In genomic region chr3:146148468-146148931, GRCh38 we compare ENCODE assay signal across 12 cellular contexts. TPM values are rescaled to one million over a fixed set of nuclear protein-coding genes. Genes with fewer than 3 reads are reported as not detected.
DNase-seq lines count a peak whose midpoint lies in the region; ATAC-seq, FAIRE-seq and TF ChIP-seq lines count a peak whose summit lies in the region.
"Had no signal": no experiment of that assay in that cellular context is flagged by ENCODE, and none has a peak within 500 bp of the region (broad histone marks: within the 10 kb centered on the region; RNA-seq: fewer than 3 reads in every experiment).

No MANE protein-coding gene starts in this region.

- no peaks in the 10 kb centered on the region for H3K23me2 ChIP-seq in H1 (ENCODE audit: low read depth, low read length)

- H3K18ac ChIP-seq in H1 (ENCODE audit: extremely low read depth, low read length) = no peak overlapping the region

- 59% methylated on average over 1 of the region's 1 CpG; no CpG with 5 or more reads in 1 of the 2 experiments for WGBS in H1 (ENCODE audit: extremely low coverage in 1 of 2, insufficient coverage in 1 of 2, insufficient read length in 1 of 2, insufficient replicate concordance in 2 of 2, low coverage in 1 of 2, low lambda C conversion rate in 2 of 2, missing lambda C conversion rate in 1 of 2), 2 experiments

- H3K27me3 ChIP-seq in BJ (ENCODE audit: control insufficient read depth, insufficient read depth, low read length) (no peaks in the 10 kb centered on the region), MM.1S (replicated peaks; ENCODE audit: insufficient read depth, low read length) (no peaks in the 10 kb centered on the region), H1 (replicated peaks in 1 of 4; ENCODE audit: control insufficient read depth in 3 of 4, extremely low read depth in 1 of 4, insufficient read depth in 3 of 4, low read length in 3 of 4) (no peaks in the 10 kb centered on the region)

- H3K9ac ChIP-seq in MM.1S (ENCODE audit: low read length) = no peak overlapping the region
- no peak overlapping the region for H3K9ac ChIP-seq in H1 (replicated peaks in 1 of 4; ENCODE audit: extremely low read depth in 1 of 4, low read depth in 3 of 4, low read length in 3 of 4)

- no peak overlapping the region for H2BK20ac ChIP-seq in H1 (ENCODE audit: low read length)

- H3K9me2 ChIP-seq in MM.1S (replicated peaks; ENCODE audit: insufficient read depth, low read length) = no peaks in the 10 kb centered on the region

- H2BK15ac ChIP-seq in H1 (ENCODE audit: low read length) = no peak overlapping the region

- H2BK5ac ChIP-seq in H1 (ENCODE audit: low read depth, low read length) = no peak overlapping the region

- no peak overlapping the region for H3K4ac ChIP-seq in H1 (replicated peaks; ENCODE audit: insufficient read length, low read depth, low read length)

- H3K4me3 Mint-ChIP-seq in nephron = no peak overlapping the region
- H3K4me3 Mint-ChIP-seq in glutamatergic neuron (ENCODE audit: unreplicated experiment) = no peak overlapping the region

- no peak overlapping the region for H3K23ac ChIP-seq in H1 (ENCODE audit: insufficient read length)

- H3K4me1 Mint-ChIP-seq in nephron = peaks cover 61% of the 10 kb centered on the region
- H3K4me1 Mint-ChIP-seq in glutamatergic neuron (ENCODE audit: low read depth, unreplicated experiment) = peaks cover 40% of the 10 kb centered on the region

- POLR2A ChIA-PET in BJ (lab: Charles Lee) = no interaction called here
- POLR2A ChIA-PET in H1 (lab: Charles Lee; ENCODE audit: partially characterized antibody) = no interaction called here

- H3F3A ChIP-seq in MM.1S (ENCODE audit: insufficient read depth, low read length) = no peaks in the 10 kb centered on the region

- DNase-seq in BJ (ENCODE audit: low read depth) = no peak
- no peak for DNase-seq in MM.1S
- DNase-seq in H1 (ENCODE audit: low read depth in 1 of 2, low spot score in 2 of 2) = no peak
- no peak for DNase-seq in hippocampal formation (lab: John Stamatoyannopoulos, UW)
- DNase-seq in glutamatergic neuron = no peak
- DNase-seq: amniotic stem cell, substantia nigra had no signal

- H3K36me3 ChIP-seq in BJ (ENCODE audit: control insufficient read depth, insufficient read depth, low read length) = peaks cover 5% of the 10 kb centered on the region
- no peaks in the 10 kb centered on the region for H3K36me3 ChIP-seq in MM.1S (replicated peaks; ENCODE audit: insufficient read depth, low read length)
- H3K36me3 ChIP-seq in H1 (ENCODE audit: control insufficient read depth in 2 of 4, insufficient read depth in 4 of 4, low read length in 3 of 4) = no peaks in the 10 kb centered on the region

- peaks cover 24% of the 10 kb centered on the region for H3K36me3 Mint-ChIP-seq in nephron (ENCODE audit: low read depth)
- H3K36me3 Mint-ChIP-seq in glutamatergic neuron (ENCODE audit: unreplicated experiment) = no peaks in the 10 kb centered on the region

- no peaks in the 10 kb centered on the region for H3K27me3 Mint-ChIP-seq in nephron (ENCODE audit: low read depth)
- no peaks in the 10 kb centered on the region for H3K27me3 Mint-ChIP-seq in glutamatergic neuron (ENCODE audit: unreplicated experiment)
- H3K27me3 Mint-ChIP-seq: progenitor cell of endocrine pancreas had no signal

- no peak overlapping the region for H2AK5ac ChIP-seq in H1 (ENCODE audit: low read depth, low read length)

- no peaks in the 10 kb centered on the region; the same call in 1 of the 2 replicates for H3K79me1 ChIP-seq in H1 (ENCODE audit: low read depth, low read length)

- no peak overlapping the region for H3K14ac ChIP-seq in H1 (ENCODE audit: insufficient read length)

- H3K79me2 ChIP-seq in MM.1S (ENCODE audit: low read length) = peaks cover 21% of the 10 kb centered on the region
- peaks cover 0 to 64% of the 10 kb centered on the region in 2 experiments; a peak in 2 of 4 replicates for H3K79me2 ChIP-seq in H1 (ENCODE audit: control insufficient read depth in 1 of 2, insufficient read depth in 2 of 2, low read length in 2 of 2)

- H3K4me3 ChIP-seq in BJ (ENCODE audit: low read depth, low read length) (no peak overlapping the region), MM.1S (ENCODE audit: low read length) (no peak overlapping the region), H1 (ENCODE audit: extremely low read depth in 1 of 4, insufficient read depth in 2 of 4, low read depth in 3 of 4, low read length in 4 of 4) (no peak overlapping the region)

- H3K56ac ChIP-seq in H1 (replicated peaks; ENCODE audit: insufficient read length, low read depth, low read length) = no peak overlapping the region

- peak; percentile 34; the same call in 1 of the 2 replicates for TF ChIP-seq CTCF in BJ (IDR thresholded peaks at IDR 0.05; ENCODE audit: insufficient read depth, low read depth, low read length)
- TF ChIP-seq CTCF in MM.1S (IDR thresholded peaks at IDR 0.05; ENCODE audit: low read length) = peak; percentile 14
- peak in 1 of 3 experiments; percentile 7; a peak in 1 of 4 replicates for TF ChIP-seq CTCF in H1 (IDR thresholded peaks at IDR 0.05; ENCODE audit: control extremely low read depth in 1 of 3, insufficient read depth in 1 of 3, low read depth in 1 of 3, low read length in 3 of 3)
- TF ChIP-seq CTCF in nephron (IDR thresholded peaks at IDR 0.05; ENCODE audit: unreplicated experiment in 3 of 3) = peak; percentile 21 to 28 (median 28)
- TF ChIP-seq CTCF in glutamatergic neuron (IDR thresholded peaks at IDR 0.05; ENCODE audit: partially characterized antibody, unreplicated experiment) = no peak

- H3K9me3 ChIP-seq in MM.1S (replicated peaks; ENCODE audit: insufficient read depth, low read length) (no peaks in the 10 kb centered on the region), H1 (ENCODE audit: insufficient read depth in 2 of 2, low read depth in 1 of 2, low read length in 1 of 2) (no peaks in the 10 kb centered on the region)

- H3K4me2 ChIP-seq in MM.1S (ENCODE audit: low read depth, low read length) (no peak overlapping the region), H1 (ENCODE audit: insufficient read depth in 1 of 2, low read depth in 2 of 2, low read length in 2 of 2) (no peak overlapping the region)

- H4K91ac ChIP-seq in H1 (replicated peaks; ENCODE audit: insufficient read length, low read length) = no peak overlapping the region

- no peaks in the 10 kb centered on the region for H4K20me1 ChIP-seq in MM.1S (ENCODE audit: insufficient read depth, low read length)
- H4K20me1 ChIP-seq in H1 (replicated peaks in 1 of 2; ENCODE audit: control insufficient read depth in 1 of 2, insufficient read depth in 2 of 2, low read length in 2 of 2) = peaks cover 0 to 1% of the 10 kb centered on the region in 2 experiments

- H3K27ac ChIP-seq in MM.1S (ENCODE audit: low read length) = no peak overlapping the region
- H3K27ac ChIP-seq in H1 (ENCODE audit: low read depth, low read length) = no peak overlapping the region

- H3K4me1 ChIP-seq in MM.1S (ENCODE audit: low read length) (peaks cover 4% of the 10 kb centered on the region; the same call in 1 of the 2 replicates), H1 (replicated peaks in 1 of 4; ENCODE audit: control insufficient read depth in 3 of 4, insufficient read depth in 4 of 4, low read length in 3 of 4) (peaks cover 0 to 7% (median 5%) of the 10 kb centered on the region in 4 experiments; a peak in 5 of 7 replicates)

- H3K9me3 Mint-ChIP-seq in nephron (no peaks in the 10 kb centered on the region), glutamatergic neuron (ENCODE audit: unreplicated experiment) (peaks cover 1% of the 10 kb centered on the region)

- no peak for FAIRE-seq in H1 (lab: Jason Lieb, UNC)
- FAIRE-seq: GM12892 had no signal

- H3K27ac Mint-ChIP-seq in nephron (peak overlapping the region; percentile 73 to 77 (median 74)), glutamatergic neuron (ENCODE audit: unreplicated experiment) (no peak overlapping the region)
- H3K27ac Mint-ChIP-seq: progenitor cell of endocrine pancreas had no signal

- no peak for TF ChIP-seq EP300 in H1 (IDR thresholded peaks at IDR 0.05; ENCODE audit: borderline replicate concordance in 1 of 2, low read depth in 2 of 2, low read length in 2 of 2)

- peak; percentile 28; a peak in 3 of 4 replicates for TF ChIP-seq RAD21 in H1 (IDR thresholded peaks at IDR 0.05 in 1 of 2, conservative IDR thresholded peaks at IDR 0.05 in 1 of 2; ENCODE audit: low read depth in 2 of 2, low read length in 2 of 2)

- H4K8ac ChIP-seq in H1 (ENCODE audit: extremely low read depth, insufficient read depth, low read length) = no peak overlapping the region

- H2BK12ac ChIP-seq in H1 (ENCODE audit: low read depth, low read length) = no peak overlapping the region

- no peak for ATAC-seq in HG02623 (IDR thresholded peaks at IDR 0.05; ENCODE audit: unreplicated experiment)
- no peak for ATAC-seq in GM19035 (IDR thresholded peaks at IDR 0.05; ENCODE audit: unreplicated experiment)

- H2AFZ ChIP-seq in MM.1S (ENCODE audit: low read length) = no peak overlapping the region
- H2AFZ ChIP-seq in H1 (ENCODE audit: low read length) = no peak overlapping the region

- CTCF ChIA-PET in BJ (lab: Yijun Ruan, JAX) (interaction anchor here (0.6 to 1.1 kb wide), 3 partner anchors 9 to 88 kb away, joined by 3 read pairs; no protein-coding TSS in a partner anchor), H1 (lab: Charles Lee; ENCODE audit: partially characterized antibody) (interaction anchor here (1.2 to 1.5 kb wide), 2 partner anchors 14 to 83 kb away, joined by 3 read pairs; no protein-coding TSS in a partner anchor)

- H2BK120ac ChIP-seq in H1 (replicated peaks; ENCODE audit: low read depth, low read length) = no peak overlapping the region

- no peak overlapping the region for H4K5ac ChIP-seq in H1 (ENCODE audit: insufficient read length, low read depth, low read length)

- no peak for TF ChIP-seq POLR2A in H1 (IDR thresholded peaks at IDR 0.05; ENCODE audit: control extremely low read depth in 1 of 2, low read depth in 2 of 2, low read length in 2 of 2)

TF ChIP-seq in H1, 55 proteins besides CTCF, POLR2A, EP300 and RAD21 (continues in another document):
- TF ChIP-seq SRF (IDR thresholded peaks at IDR 0.05; ENCODE audit: low read depth, low read length) = no peak
- no peak for TF ChIP-seq TBP (IDR thresholded peaks at IDR 0.05; ENCODE audit: low read depth, low read length)
- TF ChIP-seq YY1 (IDR thresholded peaks at IDR 0.05; ENCODE audit: low read depth, low read length) = no peak
- TF ChIP-seq GABPA (IDR thresholded peaks at IDR 0.05; ENCODE audit: borderline replicate concordance, insufficient read depth, low read length) = no peak

RNA-seq across cellular contexts. Expression of gene PLOD2, which starts 12.5 kb away (rescaled TPM):
- polyA plus RNA-seq in BJ (2011; rRNA removed) (33.2 and 85.8 TPM in 2 replicates), H1 (2011; rRNA removed) (2.5 and 4.0 TPM in 2 replicates)
- 28.8 and 32.4 TPM in 2 replicates for polyA minus RNA-seq in BJ (2011; rRNA and poly(A)+ RNA removed)
- total RNA-seq in H1 (2021; fragmentation: NEBNext Ultra II Directional; extraction: Animal tissue kit (Norgen Biotek cat#: 25700)) = 25.7 and 28.7 TPM in 2 replicates
- 5.9 TPM for polyA plus RNA-seq in H1 (2011; cell fraction: cytosol; rRNA removed)
- polyA plus RNA-seq in H1 (2011; cell fraction: nucleus; rRNA removed) = 3.4 TPM
- polyA plus RNA-seq in H1 (2012, experiment 1 of 2) = 9.4 to 20.5 TPM (median 15.2 TPM) in 4 replicates
- polyA plus RNA-seq in H1 (2012, experiment 2 of 2) = 1.1 TPM
- polyA plus RNA-seq in H1 (2013, experiment 1 of 2) = 66.7 TPM
- polyA plus RNA-seq in H1 (2013, experiment 2 of 2) = 69.8 TPM
- polyA minus RNA-seq in H1 (2011; rRNA and poly(A)+ RNA removed) = 5.1 and 9.2 TPM in 2 replicates
- 6.1 TPM for polyA minus RNA-seq in H1 (2011; cell fraction: cytosol; rRNA and poly(A)+ RNA removed)
- polyA minus RNA-seq in H1 (2011; cell fraction: nucleus; rRNA and poly(A)+ RNA removed) = 14.6 TPM
- total RNA-seq in glutamatergic neuron (ENCODE audit: unreplicated experiment) = 45.6 TPM
